18 cellular contexts compared by ENCODE assay signal in the genomic region with DNA sequence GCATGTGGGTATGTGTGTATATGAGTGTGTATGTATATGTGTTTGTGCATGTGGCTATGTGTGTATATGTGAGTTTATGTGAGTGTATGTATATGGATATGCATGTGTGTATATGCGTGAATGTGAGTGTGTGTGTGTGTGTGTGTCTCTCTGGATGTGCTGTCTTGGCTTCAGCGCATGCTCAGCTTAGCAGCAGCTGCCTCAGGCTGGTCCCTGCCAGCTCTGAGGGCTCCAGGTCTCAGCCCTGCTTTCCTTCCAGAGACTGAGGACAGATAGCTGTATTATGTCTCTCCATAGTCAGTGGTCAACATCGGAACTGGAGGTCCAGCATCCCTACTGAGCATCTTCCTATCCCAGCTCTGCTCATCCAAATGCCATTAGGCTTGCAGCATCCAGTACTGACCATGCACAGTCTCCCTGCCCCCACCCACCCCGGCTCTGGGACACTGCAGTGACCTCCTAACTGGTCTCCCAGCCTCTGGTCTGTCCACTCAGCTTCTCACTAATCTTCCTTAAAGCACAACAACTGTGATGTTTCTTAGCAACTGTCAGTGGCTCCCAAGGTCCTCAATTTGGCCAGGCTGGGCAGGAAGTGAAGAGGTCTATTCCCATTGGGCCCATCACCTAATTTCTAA. TPM values are rescaled to one million over a fixed set of nuclear protein-coding genes. Genes with fewer than 3 reads are reported as not detected.
A peak's percentile ranks its signal among the peaks of the same experiment; 100 is the strongest.
DNase-seq lines count a peak whose midpoint lies in the region; ATAC-seq, FAIRE-seq and TF ChIP-seq lines count a peak whose summit lies in the region.
"Had no signal": no experiment of that assay in that cellular context is flagged by ENCODE, and none has a peak within 500 bp of the region (broad histone marks: within the 10 kb centered on the region; RNA-seq: fewer than 3 reads in every experiment).

No MANE protein-coding gene starts in this region.

- H3K9me3 ChIP-seq in WERI-Rb-1 (ENCODE audit: severe bottlenecking): no peaks in the 10 kb centered on the region
- H3K9me3 ChIP-seq in mesenchymal stem cell (ENCODE audit: control insufficient read depth, low read length): no peaks in the 10 kb centered on the region

- H2AFZ ChIP-seq in mesenchymal stem cell (ENCODE audit: low read depth, low read length): no peak overlapping the region

- no peak overlapping the region for H3K23ac ChIP-seq in mesenchymal stem cell (ENCODE audit: low read length in 2 of 2)

- H2BK15ac ChIP-seq in mesenchymal stem cell (ENCODE audit: low read depth, poor library complexity, severe bottlenecking): no peak overlapping the region

- CTCF ChIA-PET in activated naive CD4-positive, alpha-beta T cell treated with anti-CD3 and anti-CD28 coated beads, Interleukin-2, amount 10 ng/mL, durations not matched to agents 7 days and 5 days (lab: Charles Lee): interaction anchor here (1.8 kb wide), 1 partner anchor 14 kb away, joined by 4 read pairs; no protein-coding TSS in a partner anchor

- H3K9me3 Mint-ChIP-seq in activated naive CD4-positive, alpha-beta T cell treated with anti-CD3 and anti-CD28 coated beads, Interleukin-2, amount 10 ng/mL, durations not matched to agents 7 days and 5 days: peaks cover 33% of the 10 kb centered on the region
- H3K9me3 Mint-ChIP-seq: CD8-positive, alpha-beta memory T cell had no signal

- peak overlapping the region; percentile 9 for H3K27ac Mint-ChIP-seq in activated naive CD4-positive, alpha-beta T cell treated with anti-CD3 and anti-CD28 coated beads, Interleukin-2, amount 10 ng/mL, durations not matched to agents 7 days and 5 days
- H3K27ac Mint-ChIP-seq: CD8-positive, alpha-beta memory T cell had no signal

- no peak for TF ChIP-seq POLR2A in GM12892 (IDR thresholded peaks at IDR 0.05; ENCODE audit: low read depth, low read length)

- no peak for DNase-seq in activated naive CD4-positive, alpha-beta T cell treated with anti-CD3 and anti-CD28 coated beads, Interleukin-2, amount 10 ng/mL, durations not matched to agents 7 days and 5 days
- no peak for DNase-seq in activated naive CD4-positive, alpha-beta T cell (lab: John Stamatoyannopoulos, UW)
- peak; percentile 25 for DNase-seq in WERI-Rb-1
- peak; percentile 37 for DNase-seq in mesenchymal stem cell
- peak; percentile 10 for DNase-seq in superior temporal gyrus (ENCODE audit: extremely low spot score)
- no peak for DNase-seq in GM12892 (ENCODE audit: insufficient read length)
- no peak for DNase-seq in T-helper 1 cell
- DNase-seq: CD8-positive, alpha-beta memory T cell; DMS79 treated with DMSO at 0.1 percent for 48 hours; HCEC 1CT; NCI-H187; NCI-H748 treated with DMSO at 0.1 percent for 48 hours; OCI-M1; RPMI8226 had no signal

- no peak overlapping the region for H2BK120ac ChIP-seq in mesenchymal stem cell (ENCODE audit: low read depth, low read length)

- H3K4me1 Mint-ChIP-seq in activated naive CD4-positive, alpha-beta T cell treated with anti-CD3 and anti-CD28 coated beads, Interleukin-2, amount 10 ng/mL, durations not matched to agents 7 days and 5 days: no peaks in the 10 kb centered on the region
- H3K4me1 Mint-ChIP-seq: CD8-positive, alpha-beta memory T cell had no signal

- no peak overlapping the region for H2BK5ac ChIP-seq in mesenchymal stem cell (ENCODE audit: low read depth, low read length, poor library complexity, severe bottlenecking)

- no peak overlapping the region for H3K18ac ChIP-seq in mesenchymal stem cell (ENCODE audit: low read depth in 1 of 2, low read length in 2 of 2)

- H3K9ac ChIP-seq in mesenchymal stem cell (ENCODE audit: low read length): no peak overlapping the region

- peaks cover 20% of the 10 kb centered on the region for H3K27me3 Mint-ChIP-seq in activated naive CD4-positive, alpha-beta T cell treated with anti-CD3 and anti-CD28 coated beads, Interleukin-2, amount 10 ng/mL, durations not matched to agents 7 days and 5 days

- H3K27me3 ChIP-seq in WERI-Rb-1 (ENCODE audit: insufficient read depth, low read depth, severe bottlenecking) (no peaks in the 10 kb centered on the region), mesenchymal stem cell (ENCODE audit: control insufficient read depth in 1 of 2, insufficient read depth in 1 of 2, low read length in 2 of 2) (peaks cover 5 to 39% of the 10 kb centered on the region in 2 experiments)

- no peak overlapping the region for H4K8ac ChIP-seq in mesenchymal stem cell (ENCODE audit: low read length)

- WGBS in mesenchymal stem cell: 98% methylated on average over 4 of the region's 4 CpGs

- H3K36me3 ChIP-seq in WERI-Rb-1 (no peaks in the 10 kb centered on the region), mesenchymal stem cell (ENCODE audit: control insufficient read depth in 1 of 2, insufficient read depth in 2 of 2, low read depth in 1 of 2, low read length in 2 of 2) (peaks cover 0 to 10% of the 10 kb centered on the region in 2 experiments)

- no peak overlapping the region for H2AK5ac ChIP-seq in mesenchymal stem cell (ENCODE audit: low read length, severe bottlenecking)

- H3K36me3 Mint-ChIP-seq in activated naive CD4-positive, alpha-beta T cell treated with anti-CD3 and anti-CD28 coated beads, Interleukin-2, amount 10 ng/mL, durations not matched to agents 7 days and 5 days: no peaks in the 10 kb centered on the region
- H3K36me3 Mint-ChIP-seq: CD8-positive, alpha-beta memory T cell had no signal

- no peak overlapping the region for H3K4me2 ChIP-seq in mesenchymal stem cell (ENCODE audit: low read length, poor library complexity, severe bottlenecking)

- peak overlapping the region; percentile 76 for H4K91ac ChIP-seq in mesenchymal stem cell (ENCODE audit: low read length)

- no peaks in the 10 kb centered on the region for H3K79me1 ChIP-seq in mesenchymal stem cell (replicated peaks; ENCODE audit: low read length, poor library complexity, severe bottlenecking)

- H3K14ac ChIP-seq in mesenchymal stem cell (ENCODE audit: low read length in 2 of 2): no peak overlapping the region

- FAIRE-seq in GM12892 (lab: Jason Lieb, UNC): no peak
- FAIRE-seq: D721Med had no signal

- no peak for TF ChIP-seq CTCF in WERI-Rb-1 (IDR thresholded peaks at IDR 0.05; ENCODE audit: low read depth, low read length)

- H3K4me3 Mint-ChIP-seq in activated naive CD4-positive, alpha-beta T cell treated with anti-CD3 and anti-CD28 coated beads, Interleukin-2, amount 10 ng/mL, durations not matched to agents 7 days and 5 days: no peak overlapping the region
- H3K4me3 Mint-ChIP-seq: CD8-positive, alpha-beta memory T cell had no signal

- no peak overlapping the region for H3K4me3 ChIP-seq in WERI-Rb-1 (ENCODE audit: low read depth, low read length)
- H3K4me3 ChIP-seq in mesenchymal stem cell (ENCODE audit: insufficient read depth in 1 of 2, low read depth in 1 of 2, low read length in 2 of 2): no peak overlapping the region

- ATAC-seq in GM18870 (IDR thresholded peaks at IDR 0.05; ENCODE audit: unreplicated experiment): no peak

- H3K27ac ChIP-seq in WERI-Rb-1: no peak overlapping the region
- no peak overlapping the region for H3K27ac ChIP-seq in mesenchymal stem cell (ENCODE audit: low read length, poor library complexity, severe bottlenecking)
- H3K27ac ChIP-seq: 22Rv1, HL-60 had no signal

- no peak overlapping the region for H3K4ac ChIP-seq in mesenchymal stem cell (ENCODE audit: low read depth in 1 of 2, low read length in 2 of 2)

- peaks cover 2% of the 10 kb centered on the region for H3K4me1 ChIP-seq in mesenchymal stem cell (ENCODE audit: control insufficient read depth, insufficient read depth, low read depth, low read length)

- H2BK12ac ChIP-seq in mesenchymal stem cell (ENCODE audit: low read length in 2 of 2): no peak overlapping the region

RNA-seq across cellular contexts. Expression of gene FAIM2, which starts 22.8 kb away (rescaled TPM):
- 0.30 TPM for polyA plus RNA-seq in mesenchymal stem cell (2013, experiment 1 of 2)
- polyA plus RNA-seq in mesenchymal stem cell (2013, experiment 2 of 2): 0.27 TPM
- polyA plus RNA-seq in GM12892 (2012; ENCODE audit: missing spikeins): not detected

RNA-seq across cellular contexts. Expression of gene BCDIN3D, which starts 38.0 kb away (rescaled TPM):
- polyA plus RNA-seq in mesenchymal stem cell (2013, experiment 1 of 2): 4.1 TPM
- 4.4 TPM for polyA plus RNA-seq in mesenchymal stem cell (2013, experiment 2 of 2)
- polyA plus RNA-seq in GM12892 (2012; ENCODE audit: missing spikeins): 3.9 TPM

RNA-seq across cellular contexts. Expression of gene NCKAP5L, which starts 52.7 kb away (rescaled TPM):
- polyA plus RNA-seq in mesenchymal stem cell (2013, experiment 1 of 2): 23.5 TPM
- 22.0 TPM for polyA plus RNA-seq in mesenchymal stem cell (2013, experiment 2 of 2)
- 2.5 TPM for polyA plus RNA-seq in GM12892 (2012; ENCODE audit: missing spikeins)

Comparison
In these comparisons a context has a peak if more than half of its experiments do, and no peak if none do; other contexts are left out.
1. DNase-seq: peak in WERI-Rb-1 (single experiment), mesenchymal stem cell (single experiment) and superior temporal gyrus (single experiment); none in activated naive CD4-positive, alpha-beta T cell treated with anti-CD3 and anti-CD28 coated beads, Interleukin-2, amount 10 ng/mL, durations not matched to agents 7 days and 5 days (single experiment), activated naive CD4-positive, alpha-beta T cell (0 of 4), GM12892 (single experiment) and T-helper 1 cell (0 of 5).